In the genomic region with DNA sequence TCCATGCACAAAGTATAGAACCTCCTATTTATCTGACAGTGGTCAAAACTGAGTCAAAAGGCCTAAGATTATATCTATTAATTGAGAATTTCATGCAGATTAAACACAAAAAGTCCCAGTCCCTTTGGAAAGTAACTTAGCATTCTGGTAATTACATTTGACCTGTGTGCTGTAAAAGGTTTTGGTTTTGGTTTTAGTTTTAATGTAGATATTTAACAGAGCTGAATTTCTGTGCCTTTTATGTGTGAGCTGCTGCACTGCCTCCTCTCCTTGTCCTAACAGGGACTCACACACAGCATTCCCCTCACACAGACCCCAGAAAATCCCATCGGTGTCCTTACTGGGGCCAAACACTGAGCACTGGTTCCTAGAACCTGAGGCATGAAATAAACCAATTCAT, we compare ENCODE assay signal across 15 cellular contexts. TPM values are rescaled to one million over a fixed set of nuclear protein-coding genes. Genes with fewer than 3 reads are reported as not detected.
DNase-seq lines count a peak whose midpoint lies in the region; ATAC-seq, FAIRE-seq and TF ChIP-seq lines count a peak whose summit lies in the region.
"Had no signal": no experiment of that assay in that cellular context is flagged by ENCODE, and none has a peak within 500 bp of the region (broad histone marks: within the 10 kb centered on the region; RNA-seq: fewer than 3 reads in every experiment).

No MANE protein-coding gene starts in this region.

- H3K9me3 ChIP-seq in HepG2 (ENCODE audit: low read length) = no peaks in the 10 kb centered on the region
- no peaks in the 10 kb centered on the region for H3K9me3 ChIP-seq in CD8-positive, alpha-beta T cell (ENCODE audit: low read length)
- H3K9me3 ChIP-seq: prostate gland had no signal

- POLR2A ChIA-PET in HepG2 (lab: Yijun Ruan, JAX) = interaction anchor here (0.6 to 3.0 kb wide), 2 partner anchors 490 to 669 kb away, joined by 3 to 16 read pairs; partner anchors contain the start of genes ABCA1 and NIPSNAP3A
- POLR2A ChIA-PET in CD8-positive, alpha-beta T cell (lab: Charles Lee) = no interaction called here

- intact Hi-C loops in HepG2 (cut with micrococcal nuclease; ENCODE audit: unreplicated experiment) = loop anchor here (10.0 kb wide), 1 partner anchor 632 kb away; no protein-coding TSS in a partner anchor
- intact Hi-C loops in CD8-positive, alpha-beta T cell (cut with DNase I, micrococcal nuclease) = loop anchor here (2.0 to 10.0 kb wide), 4 partner anchors 278 to 1322 kb away; partner anchors contain the start of genes SMC2 (in 1 of the 2) and TMEM38B (in 1 of the 2)
- intact Hi-C loops in activated naive CD4-positive, alpha-beta T cell treated with anti-CD3 and anti-CD28 coated beads for 36 hours (cut with micrococcal nuclease) = no loop called here

- 0 out of 2 replicates have a peak overlapping the region, but pooled peaks have one; percentile 8 for H3K4me2 ChIP-seq in HepG2 (ENCODE audit: low read depth, low read length)
- H3K4me2 ChIP-seq: BLaER1 treated with 17β-estradiol and CSF1 and Interleukin-3, amounts not matched to agents 10 nM and 100 nM had no signal

- H3K27ac Mint-ChIP-seq in CD8-positive, alpha-beta T cell = no peak overlapping the region
- no peak overlapping the region for H3K27ac Mint-ChIP-seq in activated naive CD4-positive, alpha-beta T cell treated with anti-CD3 and anti-CD28 coated beads for 36 hours
- H3K27ac Mint-ChIP-seq: immature natural killer cell had no signal

- H4K20me1 ChIP-seq in HepG2 (ENCODE audit: insufficient read depth, low read length) = no peaks in the 10 kb centered on the region
- H4K20me1 ChIP-seq: BLaER1 treated with 17β-estradiol and CSF1 and Interleukin-3, amounts not matched to agents 10 nM and 100 nM had no signal

- H3K4me1 ChIP-seq in HepG2 (ENCODE audit: insufficient read depth, low read length) = peaks cover 85% of the 10 kb centered on the region
- peaks cover 2% of the 10 kb centered on the region for H3K4me1 ChIP-seq in CD8-positive, alpha-beta T cell (ENCODE audit: insufficient read depth, low read length)
- H3K4me1 ChIP-seq: prostate gland had no signal

- H2AFZ ChIP-seq in HepG2 (ENCODE audit: low read length) = no peak overlapping the region

- DNase-seq in HepG2 (ENCODE audit: low spot score) (no peak), DMS 273 treated with DMSO at 0.1 percent for 48 hours (lab: John Stamatoyannopoulos, UW) (no peak)
- no peak for DNase-seq in CD8-positive, alpha-beta T cell
- no peak for DNase-seq in activated naive CD4-positive, alpha-beta T cell treated with anti-CD3 and anti-CD28 coated beads for 36 hours
- no peak for DNase-seq in activated T-cell treated with anti-CD3 and anti-CD28 coated beads, Interleukin-2, amount 50 U/mL, for 1 hour
- DNase-seq: effector CD8-positive, alpha-beta T cell; immature natural killer cell; NCI-H187 treated with DMSO at 0.1 percent for 48 hours; stimulated activated CD4-positive, alpha-beta T cell treated with anti-CD3 and anti-CD28 coated beads, Interleukin-4, amount 100 ng/mL, for 24 hours; stimulated activated naive CD4-positive, alpha-beta T cell had no signal

- TF ChIP-seq RAD21 in HepG2 (CRISPR knock-in tag; IDR thresholded peaks at IDR 0.05) = no peak

- TF ChIP-seq POLR2A in HepG2 (IDR thresholded peaks at IDR 0.05; ENCODE audit: insufficient read depth in 1 of 2, low read depth in 2 of 2, low read length in 2 of 2) = no peak

- no peaks in the 10 kb centered on the region for H3K36me3 ChIP-seq in HepG2 (replicated peaks in 1 of 2; ENCODE audit: control insufficient read depth in 1 of 2, insufficient read depth in 2 of 2, low read length in 2 of 2)
- no peaks in the 10 kb centered on the region for H3K36me3 ChIP-seq in CD8-positive, alpha-beta T cell (ENCODE audit: insufficient read depth, low read length)
- H3K36me3 ChIP-seq: BLaER1 treated with 17β-estradiol and CSF1 and Interleukin-3, amounts not matched to agents 10 nM and 100 nM; prostate gland had no signal

- no TSS peak for BruUV-seq in HepG2 (replicated peaks; lab: Mats Ljungman, UMichigan)

- no peak overlapping the region for H3K4me3 ChIP-seq in HepG2 (replicated peaks in 1 of 3; ENCODE audit: insufficient read depth in 1 of 3, low read depth in 2 of 3, low read length in 3 of 3)
- no peak overlapping the region for H3K4me3 ChIP-seq in CD8-positive, alpha-beta T cell (ENCODE audit: low read depth, low read length)
- H3K4me3 ChIP-seq: BLaER1 treated with 17β-estradiol and CSF1 and Interleukin-3, amounts not matched to agents 10 nM and 100 nM; prostate gland had no signal

- no peak overlapping the region for H3K4me3 Mint-ChIP-seq in CD8-positive, alpha-beta T cell
- H3K4me3 Mint-ChIP-seq in activated naive CD4-positive, alpha-beta T cell treated with anti-CD3 and anti-CD28 coated beads for 36 hours = no peak overlapping the region
- H3K4me3 Mint-ChIP-seq: immature natural killer cell had no signal

- TF ChIP-seq CTCF in HepG2 (CRISPR knock-in tag; IDR thresholded peaks at IDR 0.05) = no peak
- TF ChIP-seq CTCF in CD8-positive, alpha-beta T cell (IDR thresholded peaks at IDR 0.05) = no peak

- H3K79me2 ChIP-seq in HepG2 (ENCODE audit: insufficient read depth, low read length) = no peaks in the 10 kb centered on the region

- peaks cover 6% of the 10 kb centered on the region for H3K4me1 Mint-ChIP-seq in CD8-positive, alpha-beta T cell (ENCODE audit: low read depth)
- peaks cover 2% of the 10 kb centered on the region for H3K4me1 Mint-ChIP-seq in activated naive CD4-positive, alpha-beta T cell treated with anti-CD3 and anti-CD28 coated beads for 36 hours (ENCODE audit: low read depth)

- no peaks in the 10 kb centered on the region for H3K27me3 ChIP-seq in HepG2 (ENCODE audit: control insufficient read depth in 1 of 2, insufficient read depth in 2 of 2, low read length in 2 of 2)
- peaks cover 4% of the 10 kb centered on the region for H3K27me3 ChIP-seq in CD8-positive, alpha-beta T cell (ENCODE audit: insufficient read depth, low read length)
- H3K27me3 ChIP-seq: BLaER1 treated with 17β-estradiol and CSF1 and Interleukin-3, amounts not matched to agents 10 nM and 100 nM had no signal

- H3K27me3 Mint-ChIP-seq in CD8-positive, alpha-beta T cell (ENCODE audit: low read depth) = peaks cover 22% of the 10 kb centered on the region
- peaks cover 14% of the 10 kb centered on the region for H3K27me3 Mint-ChIP-seq in activated naive CD4-positive, alpha-beta T cell treated with anti-CD3 and anti-CD28 coated beads for 36 hours (ENCODE audit: low read depth)

- H3K9ac ChIP-seq in HepG2 (ENCODE audit: insufficient read depth, low read depth, low read length) = no peak overlapping the region
- H3K9ac ChIP-seq: BLaER1 treated with 17β-estradiol and CSF1 and Interleukin-3, amounts not matched to agents 10 nM and 100 nM had no signal

- in situ Hi-C loops in HepG2 (cut with HindIII; ENCODE audit: extremely low pct_ligation_motif_present, low pct_unique_long_range_greater_than_20kb) = loop anchor here (5.0 to 10.0 kb wide), 3 partner anchors 165 to 552 kb away; no protein-coding TSS in a partner anchor

- WGBS in HepG2 (ENCODE audit: low lambda C conversion rate) = 86% methylated on average over 1 of the region's 1 CpG

- CTCF ChIA-PET in HepG2 (lab: Yijun Ruan, JAX; ENCODE audit: low intra/inter-chr PET ratio, low total read pairs) = no interaction called here
- CTCF ChIA-PET in CD8-positive, alpha-beta T cell (lab: Charles Lee) = interaction anchor here (0.6 to 3.1 kb wide), 5 partner anchors 12 to 554 kb away, joined by 3 to 12 read pairs (median 4); no protein-coding TSS in a partner anchor
- CTCF ChIA-PET in activated naive CD4-positive, alpha-beta T cell treated with anti-CD3 and anti-CD28 coated beads for 36 hours (lab: Charles Lee) = interaction anchor here (1.0 to 1.7 kb wide), 2 partner anchors 14 to 256 kb away, joined by 5 to 6 read pairs; no protein-coding TSS in a partner anchor

- H3K36me3 Mint-ChIP-seq in CD8-positive, alpha-beta T cell = no peaks in the 10 kb centered on the region
- H3K36me3 Mint-ChIP-seq in activated naive CD4-positive, alpha-beta T cell treated with anti-CD3 and anti-CD28 coated beads for 36 hours (ENCODE audit: low read depth) = no peaks in the 10 kb centered on the region
- H3K36me3 Mint-ChIP-seq: immature natural killer cell had no signal

- H3K27ac ChIP-seq in HepG2 (ENCODE audit: extremely low read length, insufficient read depth, low read length) = peak overlapping the region; percentile 87
- no peak overlapping the region for H3K27ac ChIP-seq in CD8-positive, alpha-beta T cell (ENCODE audit: low read depth, low read length)
- H3K27ac ChIP-seq: BLaER1 treated with 17β-estradiol and CSF1 and Interleukin-3, amounts not matched to agents 10 nM and 100 nM; prostate gland had no signal

- H3K9me3 Mint-ChIP-seq in CD8-positive, alpha-beta T cell = peaks cover under 1% of the 10 kb centered on the region
- no peaks in the 10 kb centered on the region for H3K9me3 Mint-ChIP-seq in activated naive CD4-positive, alpha-beta T cell treated with anti-CD3 and anti-CD28 coated beads for 36 hours
- H3K9me3 Mint-ChIP-seq: immature natural killer cell had no signal

- peak; percentile 65 for ATAC-seq in GM18861 (IDR thresholded peaks at IDR 0.05; ENCODE audit: unreplicated experiment)
- peak; percentile 77 for ATAC-seq in GM21529 (IDR thresholded peaks at IDR 0.05; ENCODE audit: unreplicated experiment)
- peak; percentile 73 for ATAC-seq in HG03095 (IDR thresholded peaks at IDR 0.05; ENCODE audit: unreplicated experiment)
- ATAC-seq in HepG2 = no peak
- no peak for ATAC-seq in CD8-positive, alpha-beta T cell

- TF ChIP-seq EP300 in HepG2 (IDR thresholded peaks at IDR 0.05; ENCODE audit: low read depth in 2 of 2, low read length in 2 of 2) = no peak
- no peak for TF ChIP-seq EP300 in HepG2 (CRISPR knock-in tag; IDR thresholded peaks at IDR 0.05; ENCODE audit: borderline replicate concordance)

- no peak for FAIRE-seq in HepG2 (lab: Jason Lieb, UNC)

RNA-seq across cellular contexts. Expression of gene FSD1L, which starts 31.0 kb away (rescaled TPM):
- total RNA-seq in HepG2 (2016; rRNA removed; fragmentation: Illumina TruSeq; extraction: Trizol) = 2.8 and 5.1 TPM in 2 replicates
- total RNA-seq in HepG2 (2016; cell fraction: cytosol; rRNA removed; fragmentation: Illumina TruSeq; extraction: Trizol; ENCODE audit: low read depth) = 4.7 and 6.0 TPM in 2 replicates
- total RNA-seq in HepG2 (2016; cell fraction: insoluble cytoplasmic fraction; rRNA removed; fragmentation: Illumina TruSeq; extraction: Trizol) = 3.0 and 5.1 TPM in 2 replicates
- total RNA-seq in HepG2 (2016; cell fraction: membrane; rRNA removed; fragmentation: Illumina TruSeq; extraction: Trizol) = 2.3 and 2.5 TPM in 2 replicates
- total RNA-seq in HepG2 (2016; cell fraction: nucleus; rRNA removed; fragmentation: Illumina TruSeq; extraction: Trizol) = 23.8 and 25.5 TPM in 2 replicates
- 4.1 and 4.2 TPM in 2 replicates for polyA plus RNA-seq in HepG2 (2011; rRNA removed)
- 0.66 and 0.76 TPM in 2 replicates for polyA plus RNA-seq in HepG2 (2011; cell fraction: cytosol; rRNA removed)
- polyA plus RNA-seq in HepG2 (2011; cell fraction: nucleus; rRNA removed) = 5.8 and 9.2 TPM in 2 replicates
- polyA plus RNA-seq in HepG2 (2012) = 6.1 and 6.9 TPM in 2 replicates
- 0.33 and 0.41 TPM in 2 replicates for polyA plus RNA-seq in HepG2 (2016; cell fraction: cytosol; fragmentation: Illumina TruSeq; extraction: Trizol; ENCODE audit: low read depth)
- 1.8 and 2.1 TPM in 2 replicates for polyA plus RNA-seq in HepG2 (2016; cell fraction: insoluble cytoplasmic fraction; fragmentation: Illumina TruSeq; extraction: Trizol; ENCODE audit: low read depth)
- 0.48 and 0.66 TPM in 2 replicates for polyA plus RNA-seq in HepG2 (2016; cell fraction: membrane; fragmentation: Illumina TruSeq; extraction: Trizol; ENCODE audit: low read depth)
- 13.2 and 14.2 TPM in 2 replicates for polyA plus RNA-seq in HepG2 (2016; cell fraction: nucleus; fragmentation: Illumina TruSeq; extraction: Trizol; ENCODE audit: insufficient read depth, low read depth)
- 1.7 and 3.3 TPM in 2 replicates for polyA minus RNA-seq in HepG2 (2011; rRNA and poly(A)+ RNA removed; ENCODE audit: low replicate concordance)
- polyA minus RNA-seq in HepG2 (2011; cell fraction: cytosol; rRNA and poly(A)+ RNA removed) = 1.8 and 2.5 TPM in 2 replicates
- 89.1 and 107 TPM in 2 replicates for polyA minus RNA-seq in HepG2 (2011; cell fraction: nucleus; rRNA and poly(A)+ RNA removed)
- total RNA-seq in CD8-positive, alpha-beta T cell = under 1 TPM; 0.24 to 0.33 TPM
- total RNA-seq in activated naive CD4-positive, alpha-beta T cell treated with anti-CD3 and anti-CD28 coated beads for 36 hours = under 1 TPM; 0.79 to 0.86 TPM

Comparison
In these comparisons a context has a peak if more than half of its experiments do, and no peak if none do; other contexts are left out.
1. ATAC-seq: peak in GM18861 (single experiment), GM21529 (single experiment) and HG03095 (single experiment); none in HepG2 (single experiment) and CD8-positive, alpha-beta T cell (single experiment).